7 cellular contexts compared by ENCODE assay signal in genomic region chr9:92292338-92293074, GRCh38. TPM values are rescaled to one million over a fixed set of nuclear protein-coding genes. Genes with fewer than 3 reads are reported as not detected.
DNase-seq lines count a peak whose midpoint lies in the region; ATAC-seq, FAIRE-seq and TF ChIP-seq lines count a peak whose summit lies in the region.

No MANE protein-coding gene starts in this region.

- H3F3A ChIP-seq in OCI-LY1 (ENCODE audit: insufficient read depth, low read length), result 0 out of 2 replicates have a peak, but pooled peaks cover 2% of the 10 kb centered on the region

- H3K4me1 ChIP-seq in OCI-LY1 (ENCODE audit: insufficient read depth, low read length, severe bottlenecking) (peaks cover 32% of the 10 kb centered on the region), endothelial cell of umbilical vein (ENCODE audit: control insufficient read depth, extremely low read depth, insufficient read depth, low read length) (peaks cover 23% of the 10 kb centered on the region)

- H4K20me1 ChIP-seq in OCI-LY1 (ENCODE audit: insufficient read depth, low read length), result no peaks in the 10 kb centered on the region
- H4K20me1 ChIP-seq in endothelial cell of umbilical vein (replicated peaks; ENCODE audit: control insufficient read depth, extremely low read depth, insufficient read depth, low read length), result no peaks in the 10 kb centered on the region

- no peaks in the 10 kb centered on the region for H3K9me2 ChIP-seq in OCI-LY1 (ENCODE audit: low read depth, low read length)

- H3K79me2 ChIP-seq in OCI-LY1 (ENCODE audit: insufficient read depth, low read length) (peaks cover 52% of the 10 kb centered on the region), endothelial cell of umbilical vein (ENCODE audit: control insufficient read depth, insufficient read depth, low read length) (peaks cover 56% of the 10 kb centered on the region)

- H3K9me1 ChIP-seq in endothelial cell of umbilical vein (replicated peaks; ENCODE audit: control insufficient read depth, extremely low read depth, insufficient read depth, low read length), result no peaks in the 10 kb centered on the region

- no peak for FAIRE-seq in endothelial cell of umbilical vein (lab: Jason Lieb, UNC)

- ATAC-seq in GM18858 (IDR thresholded peaks at IDR 0.05; ENCODE audit: unreplicated experiment), result no peak

- no peaks in the 10 kb centered on the region for H3K9me3 Mint-ChIP-seq in osteocyte (ENCODE audit: unreplicated experiment)

- no peak overlapping the region for H2AFZ ChIP-seq in OCI-LY1 (ENCODE audit: low read length)
- no peak overlapping the region for H2AFZ ChIP-seq in endothelial cell of umbilical vein (ENCODE audit: low read depth, low read length)

- POLR2A ChIA-PET in endothelial cell of umbilical vein (lab: Charles Lee), result no interaction called here

- H3K4me1 Mint-ChIP-seq in osteocyte (ENCODE audit: unreplicated experiment), result peaks cover 43% of the 10 kb centered on the region

- no peaks in the 10 kb centered on the region for H3K27me3 Mint-ChIP-seq in osteocyte (ENCODE audit: unreplicated experiment)

- H3K9me3 ChIP-seq in OCI-LY1 (ENCODE audit: low read length), result no peaks in the 10 kb centered on the region
- H3K9me3 ChIP-seq in endothelial cell of umbilical vein (replicated peaks; ENCODE audit: control insufficient read depth, insufficient read depth, low read length), result no peaks in the 10 kb centered on the region

- peak overlapping the region; percentile 84 for H3K4me2 ChIP-seq in OCI-LY1 (ENCODE audit: low read length)
- H3K4me2 ChIP-seq in endothelial cell of umbilical vein (ENCODE audit: insufficient read depth, low read length), result peak overlapping the region; percentile 97

- no peak for TF ChIP-seq POLR2A in endothelial cell of umbilical vein (IDR thresholded peaks at IDR 0.05; ENCODE audit: low read depth, low read length)

- H3K9ac ChIP-seq in OCI-LY1 (ENCODE audit: low read length) (peak overlapping the region; percentile 90), endothelial cell of umbilical vein (replicated peaks; ENCODE audit: extremely low read depth, insufficient read depth, low read length) (peak overlapping the region; percentile 92)

- no peaks in the 10 kb centered on the region for H3K27me3 ChIP-seq in OCI-LY1 (ENCODE audit: insufficient read depth, low read length)
- no peaks in the 10 kb centered on the region for H3K27me3 ChIP-seq in endothelial cell of umbilical vein (ENCODE audit: control insufficient read depth in 2 of 2, insufficient read depth in 2 of 2, low read length in 2 of 2)

- CTCF ChIA-PET in endothelial cell of umbilical vein (lab: Charles Lee), result interaction anchor here (1.0 kb wide), 2 partner anchors 152 to 155 kb away, joined by 3 to 4 read pairs; no protein-coding TSS in a partner anchor

- H3K27ac Mint-ChIP-seq in osteocyte (ENCODE audit: unreplicated experiment), result peak overlapping the region; percentile 99

- no TSS peak for BruUV-seq in endothelial cell of umbilical vein (replicated peaks; lab: Mats Ljungman, UMichigan)

- H3K4me3 Mint-ChIP-seq in osteocyte (ENCODE audit: unreplicated experiment), result peak overlapping the region; percentile 98

- DNase-seq in GM12865 (ENCODE audit: low read depth) (no peak), endothelial cell of umbilical vein (ENCODE audit: low read depth, low spot score) (no peak), osteocyte (ENCODE audit: extremely low spot score, unreplicated experiment) (no peak), caudate nucleus (lab: John Stamatoyannopoulos, UW) (no peak), hypothalamus (lab: John Stamatoyannopoulos, UW) (no peak)

- intact Hi-C loops in endothelial cell of umbilical vein (cut with micrococcal nuclease), result loop anchor here (1.0 to 10.0 kb wide), 5 partner anchors 33 to 412 kb away; partner anchors contain the start of genes CENPP and NOL8

- H3K4me3 ChIP-seq in GM12865 (ENCODE audit: low read depth, low read length) (peak overlapping the region; percentile 95), OCI-LY1 (ENCODE audit: low read depth, low read length, poor library complexity, severe bottlenecking) (peak overlapping the region; percentile 88), endothelial cell of umbilical vein (replicated peaks in 1 of 3; ENCODE audit: insufficient read depth in 1 of 3, low read depth in 1 of 3, low read length in 3 of 3) (peak overlapping the region; percentile 76 to 98 (median 78))

- H3K36me3 Mint-ChIP-seq in osteocyte (ENCODE audit: unreplicated experiment), result peaks cover 31% of the 10 kb centered on the region

- H3K36me3 ChIP-seq in OCI-LY1 (ENCODE audit: insufficient read depth, low read length) (peaks cover 54% of the 10 kb centered on the region), endothelial cell of umbilical vein (ENCODE audit: control insufficient read depth in 2 of 2, extremely low read depth in 1 of 2, insufficient read depth in 2 of 2, low read length in 2 of 2) (peaks cover 0 to 9% of the 10 kb centered on the region in 2 experiments)

- TF ChIP-seq CTCF in GM12865 (IDR thresholded peaks at IDR 0.05; ENCODE audit: insufficient read depth, low read depth, low read length, missing control alignments), result no peak
- no peak for TF ChIP-seq CTCF in OCI-LY1 (IDR thresholded peaks at IDR 0.05; ENCODE audit: low read length)
- TF ChIP-seq CTCF in endothelial cell of umbilical vein (IDR thresholded peaks at IDR 0.05; ENCODE audit: extremely low read depth in 1 of 2, insufficient read depth in 1 of 2, low read depth in 1 of 2, low read length in 2 of 2), result no peak
- no peak for TF ChIP-seq CTCF in osteocyte (IDR thresholded peaks at IDR 0.05)

- dilution Hi-C loops in endothelial cell of umbilical vein (cut with MboI; ENCODE audit: extremely low pct_ligation_motif_present, low sequenced_read_pairs), result no loop called here

- H3K27ac ChIP-seq in OCI-LY1 (ENCODE audit: low read depth, low read length, poor library complexity, severe bottlenecking) (peak overlapping the region; percentile 57), endothelial cell of umbilical vein (ENCODE audit: insufficient read depth, low read depth, low read length) (peak overlapping the region; percentile 64), caudate nucleus (ENCODE audit: low read depth, low read length) (no peak overlapping the region)

TF ChIP-seq in endothelial cell of umbilical vein, 7 proteins besides CTCF, POLR2A, EP300 and RAD21:
- TF ChIP-seq MYC (IDR thresholded peaks at IDR 0.05; ENCODE audit: low read depth, low read length), result no peak
- TF ChIP-seq, protein P1, sequence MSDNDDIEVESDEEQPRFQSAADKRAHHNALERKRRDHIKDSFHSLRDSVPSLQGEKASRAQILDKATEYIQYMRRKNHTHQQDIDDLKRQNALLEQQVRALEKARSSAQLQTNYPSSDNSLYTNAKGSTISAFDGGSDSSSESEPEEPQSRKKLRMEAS (IDR thresholded peaks at IDR 0.05; ENCODE audit: insufficient read depth, insufficient read length), result no peak
- no peak for TF ChIP-seq GATA2 (IDR thresholded peaks at IDR 0.05; ENCODE audit: insufficient read depth, insufficient read length, low read depth, low read length)
- TF ChIP-seq EZH2 (IDR thresholded peaks at IDR 0.05; ENCODE audit: borderline replicate concordance, low read depth, low read length, severe bottlenecking), result no peak
- TF ChIP-seq POLR2AphosphoS5 (IDR thresholded peaks at IDR 0.05; ENCODE audit: insufficient read depth, low read depth, low read length), result no peak
- TF ChIP-seq JUN (IDR thresholded peaks at IDR 0.05; ENCODE audit: borderline replicate concordance, insufficient read depth, insufficient read length, low read depth), result no peak
- TF ChIP-seq FOS (IDR thresholded peaks at IDR 0.05; ENCODE audit: borderline replicate concordance, insufficient read depth, low read length), result no peak
TF ChIP-seq in endothelial cell of umbilical vein: peak in this region for 0.

RNA-seq across cellular contexts. Expression of gene IARS1, which starts 1.0 kb away (rescaled TPM):
- total RNA-seq in endothelial cell of umbilical vein, result 130 and 132 TPM in 2 replicates
- 25.0 and 32.8 TPM in 2 replicates for polyA plus RNA-seq in endothelial cell of umbilical vein
- 45.8 and 47.2 TPM in 2 replicates for polyA plus RNA-seq in endothelial cell of umbilical vein (2011; cell fraction: cytosol; rRNA removed)
- polyA plus RNA-seq in endothelial cell of umbilical vein (2011; cell fraction: nucleus; rRNA removed), result 114 and 123 TPM in 2 replicates
- polyA plus RNA-seq in endothelial cell of umbilical vein (2012), result 93.9 and 138 TPM in 2 replicates
- 93.5 and 131 TPM in 2 replicates for polyA minus RNA-seq in endothelial cell of umbilical vein
- polyA minus RNA-seq in endothelial cell of umbilical vein (2011; cell fraction: cytosol; rRNA and poly(A)+ RNA removed), result 107 TPM
- polyA minus RNA-seq in endothelial cell of umbilical vein (2011; cell fraction: nucleus; rRNA and poly(A)+ RNA removed), result 115 and 173 TPM in 2 replicates
- total RNA-seq in osteocyte, result 212 and 231 TPM in 2 replicates

RNA-seq across cellular contexts. Expression of gene NOL8, which starts 32.6 kb away (rescaled TPM):
- total RNA-seq in endothelial cell of umbilical vein (36.1 and 41.6 TPM in 2 replicates), osteocyte (36.8 and 37.2 TPM in 2 replicates)
- polyA plus RNA-seq in endothelial cell of umbilical vein, result 5.1 and 5.6 TPM in 2 replicates
- polyA plus RNA-seq in endothelial cell of umbilical vein (2011; cell fraction: cytosol; rRNA removed), result 8.6 and 9.1 TPM in 2 replicates
- polyA plus RNA-seq in endothelial cell of umbilical vein (2011; cell fraction: nucleus; rRNA removed), result 36.4 and 53.0 TPM in 2 replicates
- polyA plus RNA-seq in endothelial cell of umbilical vein (2012), result 27.1 and 39.0 TPM in 2 replicates
- polyA minus RNA-seq in endothelial cell of umbilical vein, result 25.4 and 27.6 TPM in 2 replicates
- polyA minus RNA-seq in endothelial cell of umbilical vein (2011; cell fraction: cytosol; rRNA and poly(A)+ RNA removed), result 26.7 TPM
- 35.3 and 54.0 TPM in 2 replicates for polyA minus RNA-seq in endothelial cell of umbilical vein (2011; cell fraction: nucleus; rRNA and poly(A)+ RNA removed)

RNA-seq across cellular contexts. Expression of gene CENPP, which starts 33.2 kb away (rescaled TPM):
- total RNA-seq in endothelial cell of umbilical vein (8.7 and 12.0 TPM in 2 replicates), osteocyte (11.6 and 13.1 TPM in 2 replicates)
- 1.2 and 1.3 TPM in 2 replicates for polyA plus RNA-seq in endothelial cell of umbilical vein
- 2.7 and 3.7 TPM in 2 replicates for polyA plus RNA-seq in endothelial cell of umbilical vein (2011; cell fraction: cytosol; rRNA removed)
- 2.2 and 3.7 TPM in 2 replicates for polyA plus RNA-seq in endothelial cell of umbilical vein (2011; cell fraction: nucleus; rRNA removed)
- polyA plus RNA-seq in endothelial cell of umbilical vein (2012), result 3.3 and 10.0 TPM in 2 replicates
- polyA minus RNA-seq in endothelial cell of umbilical vein, result 1.2 and 1.4 TPM in 2 replicates
- polyA minus RNA-seq in endothelial cell of umbilical vein (2011; cell fraction: cytosol; rRNA and poly(A)+ RNA removed), result 4.8 TPM
- polyA minus RNA-seq in endothelial cell of umbilical vein (2011; cell fraction: nucleus; rRNA and poly(A)+ RNA removed), result 7.3 and 12.5 TPM in 2 replicates
